Comparison of ENCODE assay signal across 10 cellular contexts in the genomic region with DNA sequence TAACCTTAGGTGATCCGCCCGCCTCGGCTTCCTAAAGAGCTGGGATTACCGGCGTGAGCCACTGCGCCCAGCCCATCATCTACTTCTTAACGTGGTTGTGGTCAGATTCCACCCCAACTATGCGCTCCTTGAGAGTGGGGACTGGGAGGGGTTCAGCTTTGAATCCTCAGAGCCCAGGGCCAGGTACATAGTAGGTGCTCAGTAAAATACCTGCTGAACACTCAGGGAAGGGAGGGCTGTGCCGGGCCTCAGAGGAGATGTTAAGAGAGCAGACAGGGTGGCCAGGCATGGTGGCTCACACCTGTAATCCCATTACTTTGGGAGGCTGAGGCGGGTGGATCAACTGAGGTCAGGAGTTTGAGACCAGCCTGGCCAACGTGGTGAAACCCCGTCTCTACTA. TPM values are rescaled to one million over a fixed set of nuclear protein-coding genes. Genes with fewer than 3 reads are reported as not detected.
DNase-seq lines count a peak whose midpoint lies in the region; ATAC-seq and TF ChIP-seq lines count a peak whose summit lies in the region.
"Had no signal": no experiment of that assay in that cellular context is flagged by ENCODE, and none has a peak within 500 bp of the region (broad histone marks: within the 10 kb centered on the region; RNA-seq: fewer than 3 reads in every experiment).

No MANE protein-coding gene starts in this region.

- peaks cover 49% of the 10 kb centered on the region for H3K4me1 Mint-ChIP-seq in activated CD4-positive, alpha-beta memory T cell treated with anti-CD3 and anti-CD28 coated beads for 36 hours (ENCODE audit: low read depth)
- H3K4me1 Mint-ChIP-seq in stimulated activated naive B cell treated with anti-CD40 and anti-IgM and Interleukin-4, amounts not matched to agents 10 μg/mL and 1 μg/mL and 100 μg/mL, for 72 hours, result peaks cover 33 to 74% of the 10 kb centered on the region in 2 donors

- no peak for TF ChIP-seq EP300 in SK-N-SH (IDR thresholded peaks at IDR 0.05; ENCODE audit: borderline replicate concordance in 1 of 2, low read depth in 1 of 2, low read length in 1 of 2)

- H3K27ac ChIP-seq in SK-N-SH (ENCODE audit: low read depth in 2 of 2, low read length in 1 of 2) (peak overlapping the region; percentile 94; a peak in 3 of 4 replicates), fibroblast of lung (ENCODE audit: insufficient read depth, low read length) (peak overlapping the region; percentile 52)

- intact Hi-C loops in activated CD4-positive, alpha-beta memory T cell treated with anti-CD3 and anti-CD28 coated beads for 36 hours (cut with micrococcal nuclease), result loop anchor here (10.0 kb wide), 1 partner anchor 171 kb away; a partner anchor contains a TSS

- peak overlapping the region; percentile 39 for H3K4me3 Mint-ChIP-seq in activated CD4-positive, alpha-beta memory T cell treated with anti-CD3 and anti-CD28 coated beads for 36 hours
- peak overlapping the region; percentile 33 to 43 for H3K4me3 Mint-ChIP-seq in stimulated activated naive B cell treated with anti-CD40 and anti-IgM and Interleukin-4, amounts not matched to agents 10 μg/mL and 1 μg/mL and 100 μg/mL, for 72 hours

- TF ChIP-seq RAD21 in SK-N-SH (IDR thresholded peaks at IDR 0.05; ENCODE audit: low read length), result no peak

- H3K36me3 ChIP-seq in SK-N-SH (replicated peaks in 1 of 2; ENCODE audit: control insufficient read depth in 1 of 2, insufficient read depth in 2 of 2, low read length in 1 of 2) (peaks cover 8 to 22% of the 10 kb centered on the region in 2 experiments), fibroblast of lung (ENCODE audit: control insufficient read depth, insufficient read depth, low read length) (peaks cover 11% of the 10 kb centered on the region)

- H3K9ac ChIP-seq in SK-N-SH, result peak overlapping the region; percentile 94; the same call in 1 of the 2 replicates
- H3K9ac ChIP-seq in fibroblast of lung (ENCODE audit: insufficient read depth, low read length), result no peak overlapping the region

- H3K79me2 ChIP-seq in SK-N-SH (ENCODE audit: insufficient read depth), result peaks cover 37% of the 10 kb centered on the region
- H3K79me2 ChIP-seq in fibroblast of lung (ENCODE audit: control insufficient read depth, insufficient read depth, low read length), result peaks cover 29% of the 10 kb centered on the region

- no peaks in the 10 kb centered on the region for H3K9me2 ChIP-seq in SK-N-SH

- no peak overlapping the region for H3K27ac Mint-ChIP-seq in activated CD4-positive, alpha-beta memory T cell treated with anti-CD3 and anti-CD28 coated beads for 36 hours
- peak overlapping the region; percentile 62 for H3K27ac Mint-ChIP-seq in stimulated activated naive B cell treated with anti-CD40 and anti-IgM and Interleukin-4, amounts not matched to agents 10 μg/mL and 1 μg/mL and 100 μg/mL, for 72 hours

- POLR2A ChIA-PET in SK-N-SH (lab: Yijun Ruan, JAX), result interaction anchor here (1.2 to 4.5 kb wide), 3 partner anchors 10 to 16 kb away, joined by 3 to 28 read pairs (median 12); a partner anchor contains a TSS
- POLR2A ChIA-PET in activated CD4-positive, alpha-beta memory T cell treated with anti-CD3 and anti-CD28 coated beads for 36 hours (lab: Charles Lee), result interaction anchor here (0.5 to 2.5 kb wide), 5 partner anchors 11 to 170 kb away, joined by 3 to 9 read pairs (median 4); a partner anchor contains a TSS

- H4K20me1 ChIP-seq in SK-N-SH (ENCODE audit: insufficient read depth), result peaks cover 23% of the 10 kb centered on the region
- peaks cover 2% of the 10 kb centered on the region for H4K20me1 ChIP-seq in fibroblast of lung (ENCODE audit: control insufficient read depth, extremely low read depth, insufficient read depth, low read length)

- H3K27me3 Mint-ChIP-seq in activated CD4-positive, alpha-beta memory T cell treated with anti-CD3 and anti-CD28 coated beads for 36 hours, result no peaks in the 10 kb centered on the region
- no peaks in the 10 kb centered on the region for H3K27me3 Mint-ChIP-seq in stimulated activated naive B cell treated with anti-CD40 and anti-IgM and Interleukin-4, amounts not matched to agents 10 μg/mL and 1 μg/mL and 100 μg/mL, for 72 hours

- H3F3A ChIP-seq in SK-N-SH (replicated peaks; ENCODE audit: insufficient read depth), result peaks cover 42% of the 10 kb centered on the region

- ATAC-seq in SK-N-SH treated with all-trans-retinoic acid at 6 μM for 48 hours, result no peak
- ATAC-seq in stimulated activated naive B cell treated with anti-CD40 and anti-IgM and Interleukin-4, amounts not matched to agents 10 μg/mL and 1 μg/mL and 100 μg/mL, for 72 hours (replicated peaks), result no peak
- no peak for ATAC-seq in HG03565 (IDR thresholded peaks at IDR 0.05; ENCODE audit: unreplicated experiment)

- H3K36me3 Mint-ChIP-seq in activated CD4-positive, alpha-beta memory T cell treated with anti-CD3 and anti-CD28 coated beads for 36 hours, result peaks cover 8% of the 10 kb centered on the region
- H3K36me3 Mint-ChIP-seq in stimulated activated naive B cell treated with anti-CD40 and anti-IgM and Interleukin-4, amounts not matched to agents 10 μg/mL and 1 μg/mL and 100 μg/mL, for 72 hours, result peaks cover 3 to 6% of the 10 kb centered on the region in 2 donors

- H3K9me3 Mint-ChIP-seq in activated CD4-positive, alpha-beta memory T cell treated with anti-CD3 and anti-CD28 coated beads for 36 hours, result no peaks in the 10 kb centered on the region
- H3K9me3 Mint-ChIP-seq in stimulated activated naive B cell treated with anti-CD40 and anti-IgM and Interleukin-4, amounts not matched to agents 10 μg/mL and 1 μg/mL and 100 μg/mL, for 72 hours, result no peaks in the 10 kb centered on the region

- H3K4me2 ChIP-seq in SK-N-SH (peak overlapping the region; percentile 98), fibroblast of lung (ENCODE audit: extremely low read depth, insufficient read depth, low read length) (no peak overlapping the region)

- H3K27me3 ChIP-seq in SK-N-SH (ENCODE audit: insufficient read depth) (no peaks in the 10 kb centered on the region), fibroblast of lung (ENCODE audit: control insufficient read depth, insufficient read depth, low read length) (no peaks in the 10 kb centered on the region)
- H3K27me3 ChIP-seq: MG63 had no signal

- DNase-seq in SK-N-SH (no peak), fibroblast of lung (ENCODE audit: low read depth in 2 of 2) (no peak), NAMALWA (ENCODE audit: low spot score) (no peak), cortex of kidney (lab: John Stamatoyannopoulos, UW) (no peak)
- DNase-seq in activated CD4-positive, alpha-beta memory T cell treated with anti-CD3 and anti-CD28 coated beads for 36 hours, result no peak
- no peak for DNase-seq in stimulated activated naive B cell treated with anti-CD40 and anti-IgM and Interleukin-4, amounts not matched to agents 10 μg/mL and 1 μg/mL and 100 μg/mL, for 72 hours
- DNase-seq: 8988T had no signal

- H2AFZ ChIP-seq in SK-N-SH (ENCODE audit: low read depth) (no peak overlapping the region), fibroblast of lung (ENCODE audit: low read length) (no peak overlapping the region)

- CTCF ChIA-PET in SK-N-SH (lab: Yijun Ruan, JAX), result interaction anchor here (1.1 to 44.3 kb wide), 4 partner anchors 13 to 82 kb away, joined by 3 to 898 read pairs (median 10); a partner anchor contains a TSS
- CTCF ChIA-PET in activated CD4-positive, alpha-beta memory T cell treated with anti-CD3 and anti-CD28 coated beads for 36 hours (lab: Charles Lee), result interaction anchor here (1.4 to 24.9 kb wide), 5 partner anchors 11 to 67 kb away, joined by 3 to 574 read pairs (median 5); a partner anchor contains a TSS

- no peaks in the 10 kb centered on the region for H3K9me3 ChIP-seq in SK-N-SH
- H3K9me3 ChIP-seq in fibroblast of lung (ENCODE audit: control insufficient read depth, insufficient read depth, low read depth, low read length), result no peaks in the 10 kb centered on the region
- H3K9me3 ChIP-seq: MG63 had no signal

- WGBS in SK-N-SH (ENCODE audit: low lambda C conversion rate), result 96% methylated on average over 12 of the region's 12 CpGs

- H3K4me1 ChIP-seq in SK-N-SH (ENCODE audit: control insufficient read depth in 1 of 2, insufficient read depth in 2 of 2, low read depth in 1 of 2, low read length in 1 of 2), result peaks cover 11 to 19% of the 10 kb centered on the region in 2 experiments; a peak in 2 of 4 replicates
- H3K4me1 ChIP-seq in fibroblast of lung (ENCODE audit: control insufficient read depth, extremely low read depth, insufficient read depth, low read length), result peaks cover 5% of the 10 kb centered on the region

- H3K4me3 ChIP-seq in SK-N-SH (ENCODE audit: low read depth in 2 of 2, low read length in 1 of 2) (no peak overlapping the region), fibroblast of lung (replicated peaks in 1 of 4; ENCODE audit: control extremely low read depth in 1 of 4, insufficient read depth in 1 of 4, low read depth in 3 of 4, low read length in 4 of 4) (no peak overlapping the region)

- TF ChIP-seq CTCF in SK-N-SH (IDR thresholded peaks at IDR 0.05), result no peak
- TF ChIP-seq CTCF in fibroblast of lung (conservative IDR thresholded peaks at IDR 0.05 in 1 of 2, IDR thresholded peaks at IDR 0.05 in 1 of 2; ENCODE audit: low read depth in 1 of 2, low read length in 2 of 2), result no peak

RNA-seq across cellular contexts. Expression of a gene that starts 1.2 kb away (rescaled TPM):
- polyA plus RNA-seq in SK-N-SH (2012; rRNA removed) (9,680 and 12,045 TPM in 2 replicates), fibroblast of lung (5,090 and 5,801 TPM in 2 replicates)
- 4,725 and 6,471 TPM in 2 replicates for polyA plus RNA-seq in SK-N-SH (2012; cell fraction: cytosol; rRNA removed)
- polyA plus RNA-seq in SK-N-SH (2012; cell fraction: nucleus; rRNA removed), result 4,064 and 4,989 TPM in 2 replicates
- 100 to 1,000 TPM; 816 to 833 TPM for total RNA-seq in activated CD4-positive, alpha-beta memory T cell treated with anti-CD3 and anti-CD28 coated beads for 36 hours
- 6,362 and 11,230 TPM in 2 replicates for total RNA-seq in fibroblast of lung
- polyA plus RNA-seq in fibroblast of lung (2012), result 11,602 and 14,894 TPM in 2 replicates
- polyA minus RNA-seq in fibroblast of lung (ENCODE audit: low replicate concordance), result 14,591 and 18,200 TPM in 2 replicates

RNA-seq across cellular contexts. Expression of a gene that starts 11.9 kb away (rescaled TPM):
- polyA plus RNA-seq in SK-N-SH (2012; rRNA removed) (48.2 and 52.2 TPM in 2 replicates), fibroblast of lung (12.8 and 26.1 TPM in 2 replicates)
- 40.0 and 45.5 TPM in 2 replicates for polyA plus RNA-seq in SK-N-SH (2012; cell fraction: cytosol; rRNA removed)
- polyA plus RNA-seq in SK-N-SH (2012; cell fraction: nucleus; rRNA removed), result 141 and 151 TPM in 2 replicates
- 10 to 100 TPM; 32.5 to 33.3 TPM for total RNA-seq in activated CD4-positive, alpha-beta memory T cell treated with anti-CD3 and anti-CD28 coated beads for 36 hours
- total RNA-seq in fibroblast of lung, result 12.1 and 15.4 TPM in 2 replicates
- 16.0 and 29.1 TPM in 2 replicates for polyA plus RNA-seq in fibroblast of lung (2012)
- 5.0 and 6.3 TPM in 2 replicates for polyA minus RNA-seq in fibroblast of lung (ENCODE audit: low replicate concordance)

RNA-seq across cellular contexts. Expression of a gene that starts 15.7 kb away (rescaled TPM):
- polyA plus RNA-seq in SK-N-SH (2012; rRNA removed) (22.5 and 24.5 TPM in 2 replicates), fibroblast of lung (7.9 and 14.7 TPM in 2 replicates)
- 13.3 and 20.5 TPM in 2 replicates for polyA plus RNA-seq in SK-N-SH (2012; cell fraction: cytosol; rRNA removed)
- 7.5 and 7.9 TPM in 2 replicates for polyA plus RNA-seq in SK-N-SH (2012; cell fraction: nucleus; rRNA removed)
- 10 to 100 TPM; 21.9 to 22.9 TPM for total RNA-seq in activated CD4-positive, alpha-beta memory T cell treated with anti-CD3 and anti-CD28 coated beads for 36 hours
- total RNA-seq in fibroblast of lung, result 4.0 and 5.1 TPM in 2 replicates
- 6.9 and 16.5 TPM in 2 replicates for polyA plus RNA-seq in fibroblast of lung (2012)
- polyA minus RNA-seq in fibroblast of lung (ENCODE audit: low replicate concordance), result 14.5 and 15.0 TPM in 2 replicates

RNA-seq across cellular contexts. Expression of a gene that starts 22.6 kb away (rescaled TPM):
- 43.6 and 47.3 TPM in 2 replicates for polyA plus RNA-seq in SK-N-SH (2012; rRNA removed)
- polyA plus RNA-seq in SK-N-SH (2012; cell fraction: cytosol; rRNA removed), result 23.6 and 36.7 TPM in 2 replicates
- 51.7 and 58.8 TPM in 2 replicates for polyA plus RNA-seq in SK-N-SH (2012; cell fraction: nucleus; rRNA removed)
- 10 to 100 TPM; 25.0 to 26.8 TPM for total RNA-seq in activated CD4-positive, alpha-beta memory T cell treated with anti-CD3 and anti-CD28 coated beads for 36 hours
- 105 and 131 TPM in 2 replicates for total RNA-seq in fibroblast of lung
- 32.9 and 35.4 TPM in 2 replicates for polyA plus RNA-seq in fibroblast of lung
- 104 and 109 TPM in 2 replicates for polyA plus RNA-seq in fibroblast of lung (2012)
- 188 and 198 TPM in 2 replicates for polyA minus RNA-seq in fibroblast of lung (ENCODE audit: low replicate concordance)

RNA-seq across cellular contexts. Expression of a gene that starts 34.8 kb away (rescaled TPM):
- polyA plus RNA-seq in SK-N-SH (2012; rRNA removed) (8.6 and 8.9 TPM in 2 replicates), fibroblast of lung (2.9 and 5.5 TPM in 2 replicates)
- polyA plus RNA-seq in SK-N-SH (2012; cell fraction: cytosol; rRNA removed), result 5.9 and 10.2 TPM in 2 replicates
- 28.2 and 29.7 TPM in 2 replicates for polyA plus RNA-seq in SK-N-SH (2012; cell fraction: nucleus; rRNA removed)
- total RNA-seq in activated CD4-positive, alpha-beta memory T cell treated with anti-CD3 and anti-CD28 coated beads for 36 hours, result 100 to 1,000 TPM in 1 of 2 experiments, 10 to 100 TPM in 1; 97.6 to 102 TPM
- 3.1 and 6.2 TPM in 2 replicates for total RNA-seq in fibroblast of lung
- polyA plus RNA-seq in fibroblast of lung (2012), result 7.7 and 15.2 TPM in 2 replicates
- 15.3 and 34.4 TPM in 2 replicates for polyA minus RNA-seq in fibroblast of lung (ENCODE audit: low replicate concordance)
